25 cellular contexts compared by ENCODE assay signal in the genomic region with DNA sequence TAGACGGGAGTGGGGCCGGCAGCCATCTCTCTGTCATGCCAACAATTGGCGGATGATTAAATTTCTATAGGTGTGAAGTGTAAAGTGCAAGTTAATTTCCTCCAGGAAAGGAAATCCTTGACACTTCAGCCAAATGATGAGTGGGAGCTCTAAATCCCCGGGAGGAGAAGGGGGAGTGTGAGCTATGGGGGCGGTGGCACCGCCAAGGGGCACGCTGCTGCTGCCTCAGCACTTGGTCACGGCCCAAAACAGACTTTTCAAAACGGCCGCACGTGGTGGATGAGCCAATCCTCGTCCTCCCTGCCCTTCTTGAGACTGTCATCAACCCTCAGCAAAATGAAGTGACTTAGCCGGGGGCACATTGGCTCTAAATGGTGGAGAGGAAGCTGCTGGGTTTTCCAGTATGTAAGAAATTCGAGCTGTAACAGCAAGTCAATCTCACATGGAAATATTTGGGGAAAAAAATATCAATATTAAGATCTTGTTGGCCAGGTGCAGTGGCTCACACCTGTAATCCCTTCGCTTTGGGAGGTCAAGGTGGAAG.
A peak's percentile ranks its signal among the peaks of the same experiment; 100 is the strongest.
DNase-seq lines count a peak whose midpoint lies in the region; ATAC-seq and TF ChIP-seq lines count a peak whose summit lies in the region.
"Had no signal": no experiment of that assay in that cellular context is flagged by ENCODE, and none has a peak within 500 bp of the region (broad histone marks: within the 10 kb centered on the region; RNA-seq: fewer than 3 reads in every experiment).

No MANE protein-coding gene starts in this region.

- H2AK9ac ChIP-seq in IMR-90 (replicated peaks; ENCODE audit: low read depth, low read length, poor library complexity), result no peak overlapping the region

- no peaks in the 10 kb centered on the region for H3K9me1 ChIP-seq in IMR-90 (ENCODE audit: insufficient read depth, low read length)

- H3K56ac ChIP-seq in IMR-90 (ENCODE audit: extremely low read depth, insufficient read depth, low read length), result no peak overlapping the region

- H3K4me2 ChIP-seq in IMR-90 (ENCODE audit: low read depth, low read length) (no peak overlapping the region), parathyroid adenoma (ENCODE audit: low read length) (no peak overlapping the region)
- H3K4me2 ChIP-seq: A549, GM23338, PC-9 had no signal

- H2BK120ac ChIP-seq in IMR-90 (ENCODE audit: low read depth, low read length), result no peak overlapping the region

- no peak overlapping the region for H3K23ac ChIP-seq in IMR-90 (ENCODE audit: low read depth, low read length)

- no peak for TF ChIP-seq CTCF in IMR-90 (conservative IDR thresholded peaks at IDR 0.05; ENCODE audit: low read depth, low read length)
- no peak for TF ChIP-seq CTCF in epithelial cell of esophagus (IDR thresholded peaks at IDR 0.05; ENCODE audit: insufficient read depth, low read depth, low read length, missing control alignments)
- no peak for TF ChIP-seq CTCF in parathyroid adenoma (IDR thresholded peaks at IDR 0.05)

- H3K27ac ChIP-seq in IMR-90 (ENCODE audit: insufficient read depth, low read length), result no peak overlapping the region
- H3K27ac ChIP-seq in parathyroid adenoma, result no peak overlapping the region
- H3K27ac ChIP-seq: A549, PC-9, RWPE1 had no signal

- H2AK5ac ChIP-seq in IMR-90 (ENCODE audit: low read depth, low read length), result no peak overlapping the region

- DNase-seq in DMS79 treated with DMSO at 0.1 percent for 48 hours (lab: John Stamatoyannopoulos, UW) (peak; percentile 84), IMR-90 (no peak), epithelial cell of esophagus (ENCODE audit: low read depth) (peak; percentile 37), DMS53 treated with DMSO at 0.1 percent for 48 hours (lab: John Stamatoyannopoulos, UW; ENCODE audit: unreplicated experiment) (no peak), NCI-H510A (lab: John Stamatoyannopoulos, UW) (no peak)
- no peak for DNase-seq in stimulated activated naive B cell treated with anti-CD40 and anti-IgM and Interleukin-4, amounts not matched to agents 10 μg/mL and 1 μg/mL and 100 μg/mL, for 72 hours
- DNase-seq: C1 segment of cervical spinal cord; CD4-positive, alpha-beta memory T cell; H9; NCI-H1105; NCI-H1930; NCI-H2107; NCI-H2227 treated with DMSO at 0.1 percent for 48 hours; NCI-H748 treated with DMSO at 0.1 percent for 48 hours; NK-92 treated with Interleukin-12 subunit alpha and Interleukin-12 subunit beta, amount 100 ng/mL, for 24 hours; SHP77; T-helper 1 cell had no signal

- H4K91ac ChIP-seq in IMR-90 (ENCODE audit: insufficient read depth, low read depth, low read length), result no peak overlapping the region

- no peaks in the 10 kb centered on the region for H3K79me2 ChIP-seq in parathyroid adenoma

- WGBS in IMR-90 (ENCODE audit: extremely low coverage in 2 of 2, insufficient read length in 1 of 2), 2 experiments, result 60% methylated on average over 1 of the region's 15 CpGs; no CpG with 5 or more reads in 1 of the 2 experiments

- H3K36me3 ChIP-seq in IMR-90 (ENCODE audit: control insufficient read depth, insufficient read depth, low read length) (no peaks in the 10 kb centered on the region), parathyroid adenoma (ENCODE audit: control insufficient read depth, insufficient read depth, low read length) (no peaks in the 10 kb centered on the region)

- no peak overlapping the region for H3K4ac ChIP-seq in IMR-90 (ENCODE audit: low read depth, low read length)

- peaks cover 0 to 3% of the 10 kb centered on the region in 2 donors for H3K4me1 Mint-ChIP-seq in stimulated activated naive B cell treated with anti-CD40 and anti-IgM and Interleukin-4, amounts not matched to agents 10 μg/mL and 1 μg/mL and 100 μg/mL, for 72 hours
- H3K4me1 Mint-ChIP-seq: CD4-positive, alpha-beta memory T cell; GM23338 had no signal

- POLR2A ChIA-PET in IMR-90 (lab: Charles Lee; ENCODE audit: unreplicated experiment), result no interaction called here

- no peaks in the 10 kb centered on the region for H3K9me3 ChIP-seq in IMR-90 (ENCODE audit: control insufficient read depth, insufficient read depth, low read length)
- no peaks in the 10 kb centered on the region for H3K9me3 ChIP-seq in parathyroid adenoma (ENCODE audit: control insufficient read depth, low read length)
- H3K9me3 ChIP-seq: A549, Caco-2 had no signal

- H4K20me1 ChIP-seq in IMR-90 (ENCODE audit: insufficient read depth, low read length), result peaks cover 5% of the 10 kb centered on the region; the same call in 1 of the 2 replicates

- no peak overlapping the region for H4K8ac ChIP-seq in IMR-90 (ENCODE audit: low read depth in 2 of 2, low read length in 2 of 2)

- H3K4me1 ChIP-seq in IMR-90 (ENCODE audit: control insufficient read depth, insufficient read depth, low read length) (no peaks in the 10 kb centered on the region; the same call in 1 of the 2 replicates), parathyroid adenoma (peaks cover 3% of the 10 kb centered on the region)
- H3K4me1 ChIP-seq: A549, Caco-2 had no signal

- no peak for TF ChIP-seq POLR2A in IMR-90 (IDR thresholded peaks at IDR 0.05; ENCODE audit: low read depth, low read length)

- in situ Hi-C loops in IMR-90 (cut with MboI; ENCODE audit: low sequenced_read_pairs), result loop anchor here (25.0 kb wide), 2 partner anchors 453 to 653 kb away; a partner anchor contains a TSS

- H3K27ac Mint-ChIP-seq in stimulated activated naive B cell treated with anti-CD40 and anti-IgM and Interleukin-4, amounts not matched to agents 10 μg/mL and 1 μg/mL and 100 μg/mL, for 72 hours, result no peak overlapping the region
- H3K27ac Mint-ChIP-seq: CD4-positive, alpha-beta memory T cell; GM23338; H9; HFFc6 had no signal

- H2BK15ac ChIP-seq in IMR-90 (ENCODE audit: low read depth, low read length), result no peak overlapping the region

- H3K9me3 Mint-ChIP-seq in stimulated activated naive B cell treated with anti-CD40 and anti-IgM and Interleukin-4, amounts not matched to agents 10 μg/mL and 1 μg/mL and 100 μg/mL, for 72 hours, result no peaks in the 10 kb centered on the region
- H3K9me3 Mint-ChIP-seq: CD4-positive, alpha-beta memory T cell; GM23338; H9; HFFc6 had no signal

- H3K14ac ChIP-seq in IMR-90 (replicated peaks; ENCODE audit: low read depth, low read length), result no peak overlapping the region

- no peak for TF ChIP-seq RAD21 in IMR-90 (IDR thresholded peaks at IDR 0.05; ENCODE audit: low read length)

- CTCF ChIA-PET in IMR-90 (lab: Yijun Ruan, JAX), result interaction anchor here (0.7 kb wide), 1 partner anchor 56 kb away, joined by 3 read pairs; no protein-coding TSS in a partner anchor

- ATAC-seq in IMR-90 (ENCODE audit: low read depth), result no peak
- ATAC-seq in stimulated activated naive B cell treated with anti-CD40 and anti-IgM and Interleukin-4, amounts not matched to agents 10 μg/mL and 1 μg/mL and 100 μg/mL, for 72 hours (replicated peaks), result no peak

- no peak overlapping the region for H3K4me3 Mint-ChIP-seq in stimulated activated naive B cell treated with anti-CD40 and anti-IgM and Interleukin-4, amounts not matched to agents 10 μg/mL and 1 μg/mL and 100 μg/mL, for 72 hours
- H3K4me3 Mint-ChIP-seq: CD4-positive, alpha-beta memory T cell; GM23338; H9; HFFc6 had no signal

- H3K27me3 ChIP-seq in IMR-90 (ENCODE audit: control insufficient read depth, insufficient read depth, low read length) (peaks cover 52% of the 10 kb centered on the region), parathyroid adenoma (ENCODE audit: control insufficient read depth, insufficient read depth, low read length) (no peaks in the 10 kb centered on the region)

- H3K4me3 ChIP-seq in IMR-90 (ENCODE audit: insufficient read depth, low read depth, low read length) (no peak overlapping the region), epithelial cell of esophagus (ENCODE audit: low read length) (no peak overlapping the region), parathyroid adenoma (ENCODE audit: low read depth, low read length) (no peak overlapping the region)
- H3K4me3 ChIP-seq: A549, GM23338, K562, PC-9 had no signal

- H3K36me3 Mint-ChIP-seq in stimulated activated naive B cell treated with anti-CD40 and anti-IgM and Interleukin-4, amounts not matched to agents 10 μg/mL and 1 μg/mL and 100 μg/mL, for 72 hours, result no peaks in the 10 kb centered on the region
- H3K36me3 Mint-ChIP-seq: CD4-positive, alpha-beta memory T cell had no signal

- BruUV-seq in IMR-90 (replicated peaks; lab: Mats Ljungman, UMichigan), result no TSS peak

- H2AFZ ChIP-seq in IMR-90 (replicated peaks; ENCODE audit: low read length, poor library complexity) (no peak overlapping the region), parathyroid adenoma (peak overlapping the region; percentile 21)
- H2AFZ ChIP-seq: GM23338, PC-9 had no signal

- intact Hi-C loops in IMR-90 (cut with micrococcal nuclease), result no loop called here

- no peak overlapping the region for H3K9ac ChIP-seq in IMR-90 (ENCODE audit: low read depth, low read length)
- H3K9ac ChIP-seq in parathyroid adenoma, result no peak overlapping the region

- peaks cover 19 to 26% of the 10 kb centered on the region in 2 donors for H3K27me3 Mint-ChIP-seq in stimulated activated naive B cell treated with anti-CD40 and anti-IgM and Interleukin-4, amounts not matched to agents 10 μg/mL and 1 μg/mL and 100 μg/mL, for 72 hours

- H2BK20ac ChIP-seq in IMR-90 (ENCODE audit: low read depth, low read length), result no peak overlapping the region

- H2BK5ac ChIP-seq in IMR-90 (ENCODE audit: low read depth, low read length, poor library complexity, severe bottlenecking), result no peak overlapping the region

- H3K18ac ChIP-seq in IMR-90 (ENCODE audit: low read depth, low read length), result no peak overlapping the region

- no peak overlapping the region for H4K5ac ChIP-seq in IMR-90 (ENCODE audit: low read depth, low read length)

- dilution Hi-C loops in IMR-90 (cut with HindIII; ENCODE audit: low sequenced_read_pairs, unreplicated experiment), result no loop called here

- H3K79me1 ChIP-seq in IMR-90 (ENCODE audit: low read depth in 1 of 2, low read length in 2 of 2), result no peaks in the 10 kb centered on the region

TF ChIP-seq in IMR-90, 13 proteins besides CTCF, POLR2A, EP300 and RAD21:
- TF ChIP-seq RFX5 (IDR thresholded peaks at IDR 0.05; ENCODE audit: low read depth, low read length) (no peak), RCOR1 (IDR thresholded peaks at IDR 0.05; ENCODE audit: insufficient replicate concordance, low read length) (no peak)
- TF ChIP-seq, protein P1, sequence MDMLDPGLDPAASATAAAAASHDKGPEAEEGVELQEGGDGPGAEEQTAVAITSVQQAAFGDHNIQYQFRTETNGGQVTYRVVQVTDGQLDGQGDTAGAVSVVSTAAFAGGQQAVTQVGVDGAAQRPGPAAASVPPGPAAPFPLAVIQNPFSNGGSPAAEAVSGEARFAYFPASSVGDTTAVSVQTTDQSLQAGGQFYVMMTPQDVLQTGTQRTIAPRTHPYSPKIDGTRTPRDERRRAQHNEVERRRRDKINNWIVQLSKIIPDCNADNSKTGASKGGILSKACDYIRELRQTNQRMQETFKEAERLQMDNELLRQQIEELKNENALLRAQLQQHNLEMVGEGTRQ (IDR thresholded peaks at IDR 0.05; ENCODE audit: low read depth, low read length), result peak; percentile 48; the same call in 1 of the 2 replicates

Comparison
In these comparisons a context has a peak if more than half of its experiments do, and no peak if none do; other contexts are left out.
1. DNase-seq: peak in DMS79 treated with DMSO at 0.1 percent for 48 hours (single experiment) and epithelial cell of esophagus (single experiment); none in IMR-90 (single experiment), DMS53 treated with DMSO at 0.1 percent for 48 hours (single experiment), NCI-H510A (single experiment) and stimulated activated naive B cell treated with anti-CD40 and anti-IgM and Interleukin-4, amounts not matched to agents 10 μg/mL and 1 μg/mL and 100 μg/mL, for 72 hours (single experiment).